18 cellular contexts compared by ENCODE assay signal in the genomic region with DNA sequence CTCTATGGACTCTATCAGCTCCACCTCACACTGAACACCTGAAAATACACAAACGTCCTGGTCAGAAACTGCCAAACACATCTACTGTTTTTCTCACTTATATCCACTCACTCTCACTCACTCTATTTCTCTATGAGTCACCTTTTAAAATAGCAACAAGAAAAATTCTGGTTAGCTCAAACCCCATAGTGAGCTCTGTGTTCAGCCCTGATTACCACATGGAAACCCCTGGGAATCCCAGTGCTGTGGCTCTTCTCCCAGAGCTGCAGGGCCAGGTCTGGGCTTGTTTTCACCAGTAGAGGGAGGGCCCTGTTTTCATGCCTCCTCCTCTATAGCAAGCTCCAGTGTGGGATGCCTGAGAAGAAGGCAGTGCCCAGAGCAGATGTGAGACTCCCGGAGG.
DNase-seq lines count a peak whose midpoint lies in the region; ATAC-seq, FAIRE-seq and TF ChIP-seq lines count a peak whose summit lies in the region.
"Had no signal": no experiment of that assay in that cellular context is flagged by ENCODE, and none has a peak within 500 bp of the region (broad histone marks: within the 10 kb centered on the region; RNA-seq: fewer than 3 reads in every experiment).

No MANE protein-coding gene starts in this region.

- no peak overlapping the region for H3K4me3 Mint-ChIP-seq in activated T-cell treated with anti-CD3 and anti-CD28 coated beads, Interleukin-2, amount 50 U/mL, for 24 hours
- H3K4me3 Mint-ChIP-seq: activated CD8-positive, alpha-beta memory T cell treated with anti-CD3 and anti-CD28 coated beads, Interleukin-2, amount 10 ng/mL, durations not matched to agents 7 days and 5 days; activated naive CD4-positive, alpha-beta T cell treated with anti-CD3 and anti-CD28 coated beads, Interleukin-2, amount 10 ng/mL, durations not matched to agents 7 days and 5 days; neural crest cell; stimulated activated memory B cell treated with anti-CD40 and anti-IgM and Interleukin-4, amounts not matched to agents 10 μg/mL and 1 μg/mL and 100 μg/mL, for 72 hours had no signal

- DNase-seq in GM10266 (ENCODE audit: extremely low spot score) (peak; percentile 32), GM12878 (ENCODE audit: low read depth, low spot score) (peak; percentile 42), NCI-H2029 treated with DMSO at 0.1 percent for 48 hours (lab: John Stamatoyannopoulos, UW) (no peak), D721Med (ENCODE audit: insufficient read length, low spot score) (no peak)
- DNase-seq in activated T-cell treated with anti-CD3 and anti-CD28 coated beads, Interleukin-2, amount 50 U/mL, for 24 hours: no peak
- DNase-seq: activated CD8-positive, alpha-beta memory T cell treated with anti-CD3 and anti-CD28 coated beads, Interleukin-2, amount 10 ng/mL, durations not matched to agents 7 days and 5 days; activated naive CD4-positive, alpha-beta T cell treated with anti-CD3 and anti-CD28 coated beads, Interleukin-2, amount 10 ng/mL, durations not matched to agents 7 days and 5 days; gastrocnemius medialis; Kasumi-1; OCI-M1; stimulated activated CD4-positive, alpha-beta T cell treated with anti-CD3 and anti-CD28 coated beads, Interleukin-4, amount 100 ng/mL, for 4 hours had no signal

- H3K4me1 Mint-ChIP-seq in activated T-cell treated with anti-CD3 and anti-CD28 coated beads, Interleukin-2, amount 50 U/mL, for 24 hours (ENCODE audit: low read depth): peaks cover 14% of the 10 kb centered on the region
- H3K4me1 Mint-ChIP-seq: neural crest cell had no signal

- no peak for TF ChIP-seq POLR2A in GM12878 (IDR thresholded peaks at IDR 0.05; ENCODE audit: low read depth, low read length)

- no peaks in the 10 kb centered on the region for H3K9me3 ChIP-seq in GM12878 (replicated peaks; ENCODE audit: control insufficient read depth, insufficient read depth, low read length)
- H3K9me3 ChIP-seq: gastrocnemius medialis had no signal

- H3K36me3 Mint-ChIP-seq in activated T-cell treated with anti-CD3 and anti-CD28 coated beads, Interleukin-2, amount 50 U/mL, for 24 hours (ENCODE audit: low read depth): no peaks in the 10 kb centered on the region
- H3K36me3 Mint-ChIP-seq: activated naive CD4-positive, alpha-beta T cell treated with anti-CD3 and anti-CD28 coated beads, Interleukin-2, amount 10 ng/mL, durations not matched to agents 7 days and 5 days had no signal

- no peaks in the 10 kb centered on the region for H4K20me1 ChIP-seq in GM12878 (ENCODE audit: control insufficient read depth, insufficient read depth)

- POLR2A ChIA-PET in GM12878 (lab: Charles Lee): no interaction called here

- no peak overlapping the region for H2AFZ ChIP-seq in GM12878 (ENCODE audit: control insufficient read depth, low read depth, low read length)

- H3K9me3 Mint-ChIP-seq in activated T-cell treated with anti-CD3 and anti-CD28 coated beads, Interleukin-2, amount 50 U/mL, for 24 hours: peaks cover 3% of the 10 kb centered on the region

- no peaks in the 10 kb centered on the region for H3K36me3 ChIP-seq in GM12878 (ENCODE audit: control insufficient read depth in 2 of 2, insufficient read depth in 2 of 2, low read length in 1 of 2)
- H3K36me3 ChIP-seq: gastrocnemius medialis had no signal

- H3K9ac ChIP-seq in GM12878 (ENCODE audit: control insufficient read depth, insufficient read depth, low read length): 0 out of 2 replicates have a peak overlapping the region, but pooled peaks have one; percentile 2

- ATAC-seq in GM18907 (IDR thresholded peaks at IDR 0.05; ENCODE audit: unreplicated experiment) (peak; percentile 56), HG03442 (IDR thresholded peaks at IDR 0.05; ENCODE audit: unreplicated experiment) (peak; percentile 76), GM12878 (peak; percentile 82)
- ATAC-seq: activated CD8-positive, alpha-beta memory T cell treated with anti-CD3 and anti-CD28 coated beads, Interleukin-2, amount 10 ng/mL, durations not matched to agents 7 days and 5 days; gastrocnemius medialis; sciatic nerve; stimulated activated memory B cell treated with anti-CD40 and anti-IgM and Interleukin-4, amounts not matched to agents 10 μg/mL and 1 μg/mL and 100 μg/mL, for 72 hours had no signal

- H3K79me2 ChIP-seq in GM12878 (ENCODE audit: control insufficient read depth, insufficient read depth, low read length): no peaks in the 10 kb centered on the region

- H3K4me1 ChIP-seq in GM12878 (ENCODE audit: control insufficient read depth, insufficient read depth, low read length): peaks cover 11% of the 10 kb centered on the region
- H3K4me1 ChIP-seq: gastrocnemius medialis had no signal

- 0% methylated on average over 2 of the region's 2 CpGs for WGBS in GM12878 (ENCODE audit: insufficient coverage, insufficient replicate concordance, low lambda C conversion rate, missing lambda C conversion rate)

- no TSS peak for BruUV-seq in GM12878 (replicated peaks; lab: Mats Ljungman, UMichigan)

- peaks cover 12% of the 10 kb centered on the region for H3K27me3 Mint-ChIP-seq in activated T-cell treated with anti-CD3 and anti-CD28 coated beads, Interleukin-2, amount 50 U/mL, for 24 hours

- peak overlapping the region; percentile 41 for H3K4me2 ChIP-seq in GM12878 (ENCODE audit: control insufficient read depth, insufficient read depth)

- no peaks in the 10 kb centered on the region; a peak in 1 of 4 replicates for H3K27me3 ChIP-seq in GM12878 (replicated peaks in 1 of 2; ENCODE audit: control insufficient read depth in 2 of 2, insufficient read depth in 2 of 2, low read length in 1 of 2)
- H3K27me3 ChIP-seq: gastrocnemius medialis had no signal

- intact Hi-C loops in GM12878 (cut with micrococcal nuclease; ENCODE audit: unreplicated experiment): loop anchor here (2.0 kb wide), 1 partner anchor 14 kb away; no protein-coding TSS in a partner anchor

- H3K27ac ChIP-seq in GM12878 (ENCODE audit: control insufficient read depth, insufficient read depth): no peak overlapping the region
- H3K27ac ChIP-seq: C4-2B, gastrocnemius medialis had no signal

- TF ChIP-seq RAD21 in GM12878 (IDR thresholded peaks at IDR 0.05; ENCODE audit: insufficient read depth, low read depth, low read length): no peak

- in situ Hi-C loops in GM12878 (cut with MboI): no loop called here

- TF ChIP-seq EP300 in GM12878 (IDR thresholded peaks at IDR 0.05; ENCODE audit: borderline replicate concordance in 1 of 2, control insufficient read depth in 1 of 2, low read depth in 2 of 2, low read length in 2 of 2): no peak

- SMC1A ChIA-PET in GM12878 (lab: Charles Lee; ENCODE audit: uncharacterized antibody, unreplicated experiment): interaction anchor here (0.8 to 1.7 kb wide), 3 partner anchors 10 to 88 kb away, joined by 3 to 4 read pairs (median 4); no protein-coding TSS in a partner anchor

- no peak overlapping the region for H3K27ac Mint-ChIP-seq in activated T-cell treated with anti-CD3 and anti-CD28 coated beads, Interleukin-2, amount 50 U/mL, for 24 hours
- H3K27ac Mint-ChIP-seq: activated CD8-positive, alpha-beta memory T cell treated with anti-CD3 and anti-CD28 coated beads, Interleukin-2, amount 10 ng/mL, durations not matched to agents 7 days and 5 days; activated naive CD4-positive, alpha-beta T cell treated with anti-CD3 and anti-CD28 coated beads, Interleukin-2, amount 10 ng/mL, durations not matched to agents 7 days and 5 days; stimulated activated memory B cell treated with anti-CD40 and anti-IgM and Interleukin-4, amounts not matched to agents 10 μg/mL and 1 μg/mL and 100 μg/mL, for 72 hours had no signal

- peak; percentile 4 for TF ChIP-seq CTCF in GM10266 (IDR thresholded peaks at IDR 0.05; ENCODE audit: control insufficient read depth, insufficient read depth, low read depth, missing control alignments)
- peak in 2 of 3 experiments; percentile 27 to 28; a peak in 3 of 6 replicates for TF ChIP-seq CTCF in GM12878 (IDR thresholded peaks at IDR 0.05 in 2 of 3, conservative IDR thresholded peaks at IDR 0.05 in 1 of 3; ENCODE audit: control insufficient read depth in 2 of 3, extremely low read depth in 1 of 3, insufficient read depth in 1 of 3, low read depth in 3 of 3, low read length in 3 of 3)
- no peak for TF ChIP-seq CTCF in D721Med (IDR thresholded peaks at IDR 0.05; ENCODE audit: insufficient read depth, missing control alignments)

- H3K4me3 ChIP-seq in GM12878: no peak overlapping the region
- H3K4me3 ChIP-seq: gastrocnemius medialis had no signal

- no peak for FAIRE-seq in GM12878 (lab: Jason Lieb, UNC)
- FAIRE-seq in D721Med (lab: Jason Lieb, UNC): no peak
- FAIRE-seq: endometrium had no signal

- RAD21 ChIA-PET in GM12878 (lab: Charles Lee; ENCODE audit: unreplicated experiment): interaction anchor here (0.8 to 1.4 kb wide), 2 partner anchors 10 to 114 kb away, joined by 3 to 6 read pairs; no protein-coding TSS in a partner anchor

- CTCF ChIA-PET in GM12878 (lab: Yijun Ruan, JAX): interaction anchor here (0.5 to 7.0 kb wide), 15 partner anchors 8 to 235 kb away, joined by 3 to 95 read pairs (median 4); no protein-coding TSS in a partner anchor

TF ChIP-seq in GM12878, 131 proteins besides CTCF, POLR2A, EP300 and RAD21 (continues in another document):
- no peak for TF ChIP-seq NR2F1 (conservative IDR thresholded peaks at IDR 0.05)
- peak; percentile 83 for TF ChIP-seq EED (IDR thresholded peaks at IDR 0.05; ENCODE audit: low read depth)
- peak; percentile 46; the same call in 1 of the 2 replicates for TF ChIP-seq CREM (IDR thresholded peaks at IDR 0.05; ENCODE audit: low read depth)
- 0 out of 2 replicates have a peak, but pooled peaks have one; percentile 9 for TF ChIP-seq MTA2 (IDR thresholded peaks at IDR 0.05; ENCODE audit: low read depth)
- no peak for TF ChIP-seq BACH1 (IDR thresholded peaks at IDR 0.05; ENCODE audit: borderline replicate concordance)
- peak; percentile 63 to 68 for TF ChIP-seq IKZF2 (IDR thresholded peaks at IDR 0.05)
- TF ChIP-seq SPI1 (IDR thresholded peaks at IDR 0.05; ENCODE audit: borderline replicate concordance, insufficient read depth, low read depth, low read length): no peak
- TF ChIP-seq RELB (IDR thresholded peaks at IDR 0.05; ENCODE audit: low read depth): peak; percentile 77; the same call in 1 of the 2 replicates
- peak; percentile 31; the same call in 1 of the 2 replicates for TF ChIP-seq CREB1 (IDR thresholded peaks at IDR 0.05; ENCODE audit: low read depth)
- TF ChIP-seq CBX3 (IDR thresholded peaks at IDR 0.05; ENCODE audit: borderline replicate concordance, low read depth): no peak

Comparison
In these comparisons a context has a peak if more than half of its experiments do, and no peak if none do; other contexts are left out.
1. DNase-seq: peak in GM10266 (single experiment) and GM12878 (single experiment); none in NCI-H2029 treated with DMSO at 0.1 percent for 48 hours (single experiment), D721Med (single experiment) and activated T-cell treated with anti-CD3 and anti-CD28 coated beads, Interleukin-2, amount 50 U/mL, for 24 hours (single experiment).
2. Peak in every context shown above with its lines, with median percentiles within 50 percentile points of each other: ATAC-seq.